19 cellular contexts compared by ENCODE assay signal in genomic region chr5:163248856-163249255, GRCh38.
"Had no signal": no experiment of that assay in that cellular context is flagged by ENCODE, and none has a peak within 500 bp of the region (broad histone marks: within the 10 kb centered on the region; RNA-seq: fewer than 3 reads in every experiment).

No MANE protein-coding gene starts in this region.

- ATAC-seq: activated T-cell treated with anti-CD3 and anti-CD28 coated beads, Interleukin-2, amount 50 U/mL, for 72 hours; effector memory CD8-positive, alpha-beta T cell; mucosa of descending colon; naive thymus-derived CD8-positive, alpha-beta T cell had no signal

- H3K36me3 ChIP-seq: ascending aorta, prostate gland, sigmoid colon, suprapubic skin had no signal

- H3K4me1 ChIP-seq: ascending aorta, prostate gland, sigmoid colon, suprapubic skin had no signal

- H3K27me3 ChIP-seq: ascending aorta, sigmoid colon, suprapubic skin had no signal

- H3K36me3 Mint-ChIP-seq: activated CD4-positive, alpha-beta memory T cell treated with anti-CD3 and anti-CD28 coated beads for 36 hours; naive thymus-derived CD8-positive, alpha-beta T cell; type B pancreatic cell had no signal

- H3K27me3 Mint-ChIP-seq: activated CD4-positive, alpha-beta memory T cell treated with anti-CD3 and anti-CD28 coated beads for 36 hours; effector memory CD8-positive, alpha-beta T cell had no signal

- H3K4me3 ChIP-seq: ascending aorta, mucosa of descending colon, prostate gland, sigmoid colon, suprapubic skin had no signal

- H3K27ac Mint-ChIP-seq: activated CD4-positive, alpha-beta memory T cell treated with anti-CD3 and anti-CD28 coated beads for 36 hours; activated T-cell treated with anti-CD3 and anti-CD28 coated beads, Interleukin-2, amount 50 U/mL, for 72 hours; effector memory CD8-positive, alpha-beta T cell; naive thymus-derived CD8-positive, alpha-beta T cell; type B pancreatic cell had no signal

- H3K27ac ChIP-seq: ascending aorta, prostate gland, sigmoid colon, suprapubic skin had no signal

- H3K9me3 Mint-ChIP-seq: activated CD4-positive, alpha-beta memory T cell treated with anti-CD3 and anti-CD28 coated beads for 36 hours; type B pancreatic cell had no signal

- H3K4me3 Mint-ChIP-seq: activated CD4-positive, alpha-beta memory T cell treated with anti-CD3 and anti-CD28 coated beads for 36 hours; activated T-cell treated with anti-CD3 and anti-CD28 coated beads, Interleukin-2, amount 50 U/mL, for 72 hours; effector memory CD8-positive, alpha-beta T cell; naive thymus-derived CD8-positive, alpha-beta T cell; type B pancreatic cell had no signal

- DNase-seq: activated CD4-positive, alpha-beta memory T cell treated with anti-CD3 and anti-CD28 coated beads for 36 hours; activated CD4-positive, alpha-beta T cell treated with anti-CD3 and anti-CD28 coated beads for 1 hour; activated gamma-delta T cell treated with Interleukin-2 at 50 U/mL for 16 hours; activated T-cell treated with anti-CD3 and anti-CD28 coated beads, Interleukin-2, amount 50 U/mL, for 72 hours; caudate nucleus; effector memory CD8-positive, alpha-beta T cell; glutamatergic neuron; mammary epithelial cell; mucosa of descending colon; naive thymus-derived CD8-positive, alpha-beta T cell; occipital lobe; sigmoid colon; stimulated activated CD4-positive, alpha-beta T cell treated with anti-CD3 and anti-CD28 coated beads, Interleukin-12 subunit alpha, Interleukin-12 subunit beta, amount 100 ng/mL, for 4 hours; stimulated activated naive CD4-positive, alpha-beta T cell; T-helper 9 cell had no signal

- H3K4me1 Mint-ChIP-seq: naive thymus-derived CD8-positive, alpha-beta T cell had no signal

- H3K9me3 ChIP-seq: ascending aorta, prostate gland, sigmoid colon had no signal
